ENCODE assay signal across 8 cellular contexts in the genomic region with DNA sequence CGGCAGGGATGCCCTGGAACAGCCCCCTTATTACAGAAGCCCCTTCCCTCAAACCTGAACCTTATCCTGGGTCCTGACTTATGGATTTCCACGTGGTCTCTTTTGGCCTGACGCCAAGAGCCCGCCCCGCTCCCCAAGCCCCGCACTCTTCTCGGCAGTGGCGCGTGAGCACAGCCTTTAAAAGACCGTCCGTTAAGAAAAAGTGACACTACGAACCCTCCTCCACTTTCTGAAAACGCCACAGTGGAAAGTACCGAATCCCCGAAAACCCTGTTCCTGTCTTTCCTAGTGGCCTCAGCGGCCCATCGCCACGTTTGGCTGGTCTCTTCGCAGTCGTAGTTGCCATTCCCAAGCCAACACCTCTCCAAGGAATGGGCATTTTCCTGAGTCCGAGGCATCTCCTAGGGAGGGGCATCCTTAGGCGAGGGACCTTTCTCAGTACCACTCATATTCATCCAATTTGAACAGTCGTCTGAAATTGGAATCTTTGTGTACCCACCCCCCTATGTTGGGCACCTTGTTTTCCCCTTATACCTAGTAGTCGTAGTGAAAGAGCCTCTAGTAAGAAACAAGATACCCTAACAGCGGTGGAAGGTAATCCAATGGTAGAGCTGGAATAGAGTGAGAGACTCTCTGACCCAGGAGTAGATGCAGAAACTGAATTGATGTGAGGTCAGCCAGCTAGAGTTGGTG. TPM values are rescaled to one million over a fixed set of nuclear protein-coding genes. Genes with fewer than 3 reads are reported as not detected.
DNase-seq lines count a peak whose midpoint lies in the region; ATAC-seq, FAIRE-seq and TF ChIP-seq lines count a peak whose summit lies in the region.

No MANE protein-coding gene starts in this region.

- FAIRE-seq in HTR-8/SVneo (lab: Jason Lieb, UNC), result no peak

- no peak for TF ChIP-seq POLR2A in erythroblast (IDR thresholded peaks at IDR 0.05; ENCODE audit: low read length)

- H3K9me3 ChIP-seq in T-helper 17 cell (ENCODE audit: control insufficient read depth, low read length, poor library complexity, severe bottlenecking), result no peaks in the 10 kb centered on the region

- H3K4me3 Mint-ChIP-seq in T-helper 1 cell treated with Interleukin-12 subunit alpha and Interleukin-12 subunit beta and Interleukin-4 antibody, amounts not matched to agents 30 μg/mL and 1 μg/mL, for 36 hours, result peak overlapping the region; percentile 57
- H3K4me3 Mint-ChIP-seq in T-helper 17 cell, result peak overlapping the region; percentile 88
- H3K4me3 Mint-ChIP-seq in stimulated activated naive CD8-positive, alpha-beta T cell treated with anti-CD3 and anti-CD28 coated beads, Interleukin-15, amount 100 ng/mL, for 72 hours, result peak overlapping the region; percentile 82 to 84

- peaks cover 35% of the 10 kb centered on the region for H3K4me1 Mint-ChIP-seq in T-helper 1 cell treated with Interleukin-12 subunit alpha and Interleukin-12 subunit beta and Interleukin-4 antibody, amounts not matched to agents 30 μg/mL and 1 μg/mL, for 36 hours (ENCODE audit: low read depth)
- peaks cover 26% of the 10 kb centered on the region for H3K4me1 Mint-ChIP-seq in T-helper 17 cell
- peaks cover 70% of the 10 kb centered on the region for H3K4me1 Mint-ChIP-seq in stimulated activated naive CD8-positive, alpha-beta T cell treated with anti-CD3 and anti-CD28 coated beads, Interleukin-15, amount 100 ng/mL, for 72 hours

- no peaks in the 10 kb centered on the region for H3K36me3 Mint-ChIP-seq in T-helper 1 cell treated with Interleukin-12 subunit alpha and Interleukin-12 subunit beta and Interleukin-4 antibody, amounts not matched to agents 30 μg/mL and 1 μg/mL, for 36 hours (ENCODE audit: low read depth)
- H3K36me3 Mint-ChIP-seq in T-helper 17 cell (ENCODE audit: low read depth), result peaks cover 6% of the 10 kb centered on the region

- H3K4me3 ChIP-seq in iPS-11a (ENCODE audit: low read depth, low read length), result peak overlapping the region; percentile 25

- peaks cover 91% of the 10 kb centered on the region for H3K27me3 Mint-ChIP-seq in T-helper 1 cell treated with Interleukin-12 subunit alpha and Interleukin-12 subunit beta and Interleukin-4 antibody, amounts not matched to agents 30 μg/mL and 1 μg/mL, for 36 hours (ENCODE audit: low read depth)
- peaks cover 89% of the 10 kb centered on the region for H3K27me3 Mint-ChIP-seq in T-helper 17 cell
- H3K27me3 Mint-ChIP-seq in stimulated activated naive CD8-positive, alpha-beta T cell treated with anti-CD3 and anti-CD28 coated beads, Interleukin-15, amount 100 ng/mL, for 72 hours, result peaks cover 94% of the 10 kb centered on the region

- no peak for DNase-seq in T-helper 1 cell
- no peak for DNase-seq in T-helper 17 cell
- no peak for DNase-seq in stimulated activated naive CD8-positive, alpha-beta T cell treated with anti-CD3 and anti-CD28 coated beads, Interleukin-15, amount 100 ng/mL, for 72 hours
- DNase-seq in erythroblast (lab: John Stamatoyannopoulos, UW), result no peak
- DNase-seq in HTR-8/SVneo (ENCODE audit: insufficient read length, low spot score), result no peak

- H3K9me3 Mint-ChIP-seq in T-helper 1 cell treated with Interleukin-12 subunit alpha and Interleukin-12 subunit beta and Interleukin-4 antibody, amounts not matched to agents 30 μg/mL and 1 μg/mL, for 36 hours, result no peaks in the 10 kb centered on the region
- no peaks in the 10 kb centered on the region for H3K9me3 Mint-ChIP-seq in stimulated activated naive CD8-positive, alpha-beta T cell treated with anti-CD3 and anti-CD28 coated beads, Interleukin-15, amount 100 ng/mL, for 72 hours

- ATAC-seq in T-helper 17 cell (no peak), HG02623 (IDR thresholded peaks at IDR 0.05; ENCODE audit: unreplicated experiment) (no peak)
- no peak for ATAC-seq in stimulated activated naive CD8-positive, alpha-beta T cell treated with anti-CD3 and anti-CD28 coated beads, Interleukin-15, amount 100 ng/mL, for 72 hours

- peak overlapping the region; percentile 27 for H3K27ac Mint-ChIP-seq in T-helper 1 cell treated with Interleukin-12 subunit alpha and Interleukin-12 subunit beta and Interleukin-4 antibody, amounts not matched to agents 30 μg/mL and 1 μg/mL, for 36 hours
- H3K27ac Mint-ChIP-seq in T-helper 17 cell, result peak overlapping the region; percentile 43
- no peak overlapping the region for H3K27ac Mint-ChIP-seq in stimulated activated naive CD8-positive, alpha-beta T cell treated with anti-CD3 and anti-CD28 coated beads, Interleukin-15, amount 100 ng/mL, for 72 hours

RNA-seq across cellular contexts. Expression of a gene that starts 0.8 kb away (rescaled TPM):
- total RNA-seq in T-helper 17 cell, result not detected

RNA-seq across cellular contexts. Expression of a gene that starts 5.5 kb away (rescaled TPM):
- total RNA-seq in T-helper 17 cell, result not detected

RNA-seq across cellular contexts. Expression of a gene that starts 54.9 kb away (rescaled TPM):
- total RNA-seq in T-helper 17 cell, result not detected

Comparison
In these comparisons a context has a peak if more than half of its experiments do, and no peak if none do; other contexts are left out.
1. H3K27ac Mint-ChIP-seq: peak in T-helper 1 cell treated with Interleukin-12 subunit alpha and Interleukin-12 subunit beta and Interleukin-4 antibody, amounts not matched to agents 30 μg/mL and 1 μg/mL, for 36 hours (single experiment) and T-helper 17 cell (single experiment); none in stimulated activated naive CD8-positive, alpha-beta T cell treated with anti-CD3 and anti-CD28 coated beads, Interleukin-15, amount 100 ng/mL, for 72 hours (0 of 2).
2. Peak in every context shown above with its lines, with median percentiles within 50 percentile points of each other: H3K4me3 Mint-ChIP-seq.